Comparison of ENCODE assay signal across 8 cellular contexts in genomic region chrX:154379569-154379951, GRCh38. TPM values are rescaled to one million over a fixed set of nuclear protein-coding genes. Genes with fewer than 3 reads are reported as not detected.
A peak's percentile ranks its signal among the peaks of the same experiment; 100 is the strongest.
DNase-seq lines count a peak whose midpoint lies in the region; ATAC-seq and TF ChIP-seq lines count a peak whose summit lies in the region.

No MANE protein-coding gene starts in this region.

- DNase-seq in activated CD4-positive, alpha-beta T cell treated with anti-CD3 and anti-CD28 coated beads, Interleukin-2, amount 10 ng/mL, durations not matched to agents 7 days and 5 days, result no peak
- DNase-seq in activated CD4-positive, alpha-beta T cell treated with anti-CD3 and anti-CD28 coated beads for 4 hours, result no peak
- DNase-seq in activated naive CD8-positive, alpha-beta T cell treated with anti-CD3 and anti-CD28 coated beads, Interleukin-2, amount 10 ng/mL, durations not matched to agents 7 days and 5 days, result no peak
- DNase-seq in kidney epithelial cell (ENCODE audit: low read depth) (no peak), thyroid gland (no peak), DMS153 treated with DMSO at 0.1 percent for 48 hours (lab: John Stamatoyannopoulos, UW; ENCODE audit: unreplicated experiment) (no peak), GDM1 (lab: John Stamatoyannopoulos, UW) (no peak), NCI-H446 (lab: John Stamatoyannopoulos, UW) (no peak)

- H3K4me1 Mint-ChIP-seq in activated CD4-positive, alpha-beta T cell treated with anti-CD3 and anti-CD28 coated beads, Interleukin-2, amount 10 ng/mL, durations not matched to agents 7 days and 5 days, result peaks cover 28% of the 10 kb centered on the region
- peaks cover 13% of the 10 kb centered on the region for H3K4me1 Mint-ChIP-seq in activated naive CD8-positive, alpha-beta T cell treated with anti-CD3 and anti-CD28 coated beads, Interleukin-2, amount 10 ng/mL, durations not matched to agents 7 days and 5 days

- H3K27me3 ChIP-seq in kidney epithelial cell (ENCODE audit: control insufficient read depth, insufficient read depth, low read length) (no peaks in the 10 kb centered on the region), thyroid gland (no peaks in the 10 kb centered on the region)

- H3K4me1 ChIP-seq in thyroid gland, result peaks cover 5 to 10% of the 10 kb centered on the region in 2 donors

- ATAC-seq in activated naive CD8-positive, alpha-beta T cell treated with anti-CD3 and anti-CD28 coated beads, Interleukin-2, amount 10 ng/mL, durations not matched to agents 7 days and 5 days (ENCODE audit: low read depth), result no peak

- intact Hi-C loops in thyroid gland (cut with DNase I), result no loop called here

- POLR2A ChIA-PET in activated CD4-positive, alpha-beta T cell treated with anti-CD3 and anti-CD28 coated beads, Interleukin-2, amount 10 ng/mL, durations not matched to agents 7 days and 5 days (lab: Charles Lee), result no interaction called here
- POLR2A ChIA-PET in activated naive CD8-positive, alpha-beta T cell treated with anti-CD3 and anti-CD28 coated beads, Interleukin-2, amount 10 ng/mL, durations not matched to agents 7 days and 5 days (lab: Charles Lee), result interaction anchor here (1.0 to 2.5 kb wide), 4 partner anchors 9 to 31 kb away, joined by 3 to 11 read pairs (median 4); partner anchors contain the start of gene RPL10

- H3K36me3 ChIP-seq in kidney epithelial cell (ENCODE audit: control insufficient read depth, insufficient read depth, low read length), result no peaks in the 10 kb centered on the region
- no peaks in the 10 kb centered on the region for H3K36me3 ChIP-seq in thyroid gland

- H3K27ac Mint-ChIP-seq in activated CD4-positive, alpha-beta T cell treated with anti-CD3 and anti-CD28 coated beads, Interleukin-2, amount 10 ng/mL, durations not matched to agents 7 days and 5 days, result peak overlapping the region; percentile 91
- peak overlapping the region; percentile 90 for H3K27ac Mint-ChIP-seq in activated naive CD8-positive, alpha-beta T cell treated with anti-CD3 and anti-CD28 coated beads, Interleukin-2, amount 10 ng/mL, durations not matched to agents 7 days and 5 days

- no CpG with 5 or more reads among the region's 38 CpGs for WGBS in thyroid gland, 2 donors

- H3K27ac ChIP-seq in thyroid gland, result peak overlapping the region; percentile 90 to 96 (median 95)

- H3K36me3 Mint-ChIP-seq in activated CD4-positive, alpha-beta T cell treated with anti-CD3 and anti-CD28 coated beads, Interleukin-2, amount 10 ng/mL, durations not matched to agents 7 days and 5 days (ENCODE audit: low read depth), result peaks cover 9% of the 10 kb centered on the region
- no peaks in the 10 kb centered on the region for H3K36me3 Mint-ChIP-seq in activated naive CD8-positive, alpha-beta T cell treated with anti-CD3 and anti-CD28 coated beads, Interleukin-2, amount 10 ng/mL, durations not matched to agents 7 days and 5 days

- no peaks in the 10 kb centered on the region for H3K9me3 Mint-ChIP-seq in activated CD4-positive, alpha-beta T cell treated with anti-CD3 and anti-CD28 coated beads, Interleukin-2, amount 10 ng/mL, durations not matched to agents 7 days and 5 days
- no peaks in the 10 kb centered on the region for H3K9me3 Mint-ChIP-seq in activated naive CD8-positive, alpha-beta T cell treated with anti-CD3 and anti-CD28 coated beads, Interleukin-2, amount 10 ng/mL, durations not matched to agents 7 days and 5 days

- no peak for TF ChIP-seq CTCF in kidney epithelial cell (IDR thresholded peaks at IDR 0.05; ENCODE audit: insufficient read depth, low read length, poor library complexity, severe bottlenecking)
- TF ChIP-seq CTCF in thyroid gland (IDR thresholded peaks at IDR 0.05), result no peak

- peak overlapping the region; percentile 79 for H3K4me3 Mint-ChIP-seq in activated CD4-positive, alpha-beta T cell treated with anti-CD3 and anti-CD28 coated beads, Interleukin-2, amount 10 ng/mL, durations not matched to agents 7 days and 5 days
- H3K4me3 Mint-ChIP-seq in activated naive CD8-positive, alpha-beta T cell treated with anti-CD3 and anti-CD28 coated beads, Interleukin-2, amount 10 ng/mL, durations not matched to agents 7 days and 5 days, result peak overlapping the region; percentile 87

- CTCF ChIA-PET in activated CD4-positive, alpha-beta T cell treated with anti-CD3 and anti-CD28 coated beads, Interleukin-2, amount 10 ng/mL, durations not matched to agents 7 days and 5 days (lab: Charles Lee), result no interaction called here

- H3K9me3 ChIP-seq in thyroid gland, result no peaks in the 10 kb centered on the region

- H3K27me3 Mint-ChIP-seq in activated CD4-positive, alpha-beta T cell treated with anti-CD3 and anti-CD28 coated beads, Interleukin-2, amount 10 ng/mL, durations not matched to agents 7 days and 5 days, result no peaks in the 10 kb centered on the region
- no peaks in the 10 kb centered on the region for H3K27me3 Mint-ChIP-seq in activated naive CD8-positive, alpha-beta T cell treated with anti-CD3 and anti-CD28 coated beads, Interleukin-2, amount 10 ng/mL, durations not matched to agents 7 days and 5 days

- H3K4me3 ChIP-seq in kidney epithelial cell (ENCODE audit: low read depth, low read length) (peak overlapping the region; percentile 78), thyroid gland (replicated peaks in 1 of 3) (peak overlapping the region; percentile 58 to 70 (median 65))

- TF ChIP-seq POLR2A in thyroid gland (IDR thresholded peaks at IDR 0.05), result no peak

RNA-seq across cellular contexts. Expression of gene EMD, which starts 0.5 kb away (rescaled TPM):
- 10 to 100 TPM; 52.1 to 59.9 TPM for total RNA-seq in activated CD4-positive, alpha-beta T cell treated with anti-CD3 and anti-CD28 coated beads, Interleukin-2, amount 10 ng/mL, durations not matched to agents 7 days and 5 days
- 10 to 100 TPM; 66.1 to 68.1 TPM for total RNA-seq in activated naive CD8-positive, alpha-beta T cell treated with anti-CD3 and anti-CD28 coated beads, Interleukin-2, amount 10 ng/mL, durations not matched to agents 7 days and 5 days
- total RNA-seq in kidney epithelial cell (56.2 and 60.5 TPM in 2 replicates), thyroid gland (10 to 100 TPM; 36.5 to 71.6 (median 57.2) TPM)

RNA-seq across cellular contexts. Expression of gene FLNA, which starts 5.1 kb away (rescaled TPM):
- total RNA-seq in activated CD4-positive, alpha-beta T cell treated with anti-CD3 and anti-CD28 coated beads, Interleukin-2, amount 10 ng/mL, durations not matched to agents 7 days and 5 days, result 1,000 to 10,000 TPM; 1,440 to 1,524 TPM
- 100 to 1,000 TPM; 985 to 994 TPM for total RNA-seq in activated naive CD8-positive, alpha-beta T cell treated with anti-CD3 and anti-CD28 coated beads, Interleukin-2, amount 10 ng/mL, durations not matched to agents 7 days and 5 days
- total RNA-seq in kidney epithelial cell, result 2,357 and 2,761 TPM in 2 replicates
- total RNA-seq in thyroid gland, result 100 to 1,000 TPM; 143 to 553 (median 291) TPM

RNA-seq across cellular contexts. Expression of gene RPL10, which starts 18.6 kb away (rescaled TPM):
- total RNA-seq in activated CD4-positive, alpha-beta T cell treated with anti-CD3 and anti-CD28 coated beads, Interleukin-2, amount 10 ng/mL, durations not matched to agents 7 days and 5 days, result 1,000 to 10,000 TPM; 1,884 to 2,727 TPM
- total RNA-seq in activated naive CD8-positive, alpha-beta T cell treated with anti-CD3 and anti-CD28 coated beads, Interleukin-2, amount 10 ng/mL, durations not matched to agents 7 days and 5 days, result 1,000 to 10,000 TPM; 2,867 to 2,975 TPM
- 8,307 and 11,298 TPM in 2 replicates for total RNA-seq in kidney epithelial cell
- total RNA-seq in thyroid gland, result 1,000 to 10,000 TPM; 1,199 to 6,548 (median 3,258) TPM

RNA-seq across cellular contexts. Expression of gene DNASE1L1, which starts 29.5 kb away (rescaled TPM):
- 10 to 100 TPM; 21.8 to 24.3 TPM for total RNA-seq in activated CD4-positive, alpha-beta T cell treated with anti-CD3 and anti-CD28 coated beads, Interleukin-2, amount 10 ng/mL, durations not matched to agents 7 days and 5 days
- 10 to 100 TPM; 20.5 to 26.2 TPM for total RNA-seq in activated naive CD8-positive, alpha-beta T cell treated with anti-CD3 and anti-CD28 coated beads, Interleukin-2, amount 10 ng/mL, durations not matched to agents 7 days and 5 days
- total RNA-seq in kidney epithelial cell (15.5 and 16.6 TPM in 2 replicates), thyroid gland (10 to 100 TPM; 40.7 to 92.9 (median 61.6) TPM)

RNA-seq across cellular contexts. Expression of gene TAFAZZIN, which starts 31.8 kb away (rescaled TPM):
- total RNA-seq in activated CD4-positive, alpha-beta T cell treated with anti-CD3 and anti-CD28 coated beads, Interleukin-2, amount 10 ng/mL, durations not matched to agents 7 days and 5 days, result 100 to 1,000 TPM in 1 of 2 experiments, 10 to 100 TPM in 1; 86.6 to 104 TPM
- 10 to 100 TPM; 94.7 to 95.3 TPM for total RNA-seq in activated naive CD8-positive, alpha-beta T cell treated with anti-CD3 and anti-CD28 coated beads, Interleukin-2, amount 10 ng/mL, durations not matched to agents 7 days and 5 days
- total RNA-seq in kidney epithelial cell, result 55.2 and 62.0 TPM in 2 replicates
- 10 to 100 TPM; 41.1 to 75.9 (median 59.0) TPM for total RNA-seq in thyroid gland
